In genomic region chr19:44757735-44758505, GRCh38 we compare ENCODE assay signal across 8 cellular contexts.
DNase-seq lines count a peak whose midpoint lies in the region; ATAC-seq and TF ChIP-seq lines count a peak whose summit lies in the region.

No MANE protein-coding gene starts in this region.

- H3K27ac ChIP-seq in iPS-18a (ENCODE audit: low read length), result no peak overlapping the region

- peak overlapping the region; percentile 72 for H3K9ac ChIP-seq in ES-I3 (ENCODE audit: low read depth, low read length)
- H3K9ac ChIP-seq in iPS-18a (ENCODE audit: low read length), result peak overlapping the region; percentile 14

- H3K36me3 ChIP-seq in ES-I3 (ENCODE audit: insufficient read depth, low read length) (no peaks in the 10 kb centered on the region), iPS-18a (ENCODE audit: control insufficient read depth, low read depth, low read length) (no peaks in the 10 kb centered on the region)

- H3K4me3 ChIP-seq in astrocyte of the spinal cord (ENCODE audit: low read depth, low read length), result peak overlapping the region; percentile 51
- H3K4me3 ChIP-seq in iPS-18a (ENCODE audit: low read length), result peak overlapping the region; percentile 62

- peak; percentile 21 for TF ChIP-seq CTCF in astrocyte of the spinal cord (IDR thresholded peaks at IDR 0.05; ENCODE audit: low read depth, low read length)

- H3K9me3 ChIP-seq in ES-I3 (ENCODE audit: control insufficient read depth, insufficient read depth, low read length), result no peaks in the 10 kb centered on the region
- no peaks in the 10 kb centered on the region for H3K9me3 ChIP-seq in iPS-18a (ENCODE audit: control insufficient read depth, low read depth, low read length)

- H3K4me1 ChIP-seq in ES-I3 (ENCODE audit: insufficient read depth, low read length) (peaks cover 9% of the 10 kb centered on the region), iPS-18a (ENCODE audit: control insufficient read depth, low read depth, low read length) (peaks cover 22% of the 10 kb centered on the region)

- H3K27me3 ChIP-seq in iPS-18a (ENCODE audit: control insufficient read depth, insufficient read depth, low read length), result peaks cover 55% of the 10 kb centered on the region

- in situ Hi-C loops in astrocyte of the spinal cord (cut with HindIII; ENCODE audit: low sequenced_read_pairs), result no loop called here

- no peak for ATAC-seq in GM21390 (IDR thresholded peaks at IDR 0.05; ENCODE audit: unreplicated experiment)

- peak; percentile 66 for DNase-seq in astrocyte of the spinal cord (ENCODE audit: low read depth, low spot score)
- DNase-seq in retina, result peak; percentile 83
- DNase-seq in putamen (ENCODE audit: low spot score), result no peak
- no peak for DNase-seq in NCI-H446 treated with DMSO at 0.1 percent for 48 hours (lab: John Stamatoyannopoulos, UW)
- DNase-seq in NCI-H345 treated with DMSO at 0.1 percent for 48 hours (lab: John Stamatoyannopoulos, UW; ENCODE audit: unreplicated experiment), result no peak

Comparison
In these comparisons a context has a peak if more than half of its experiments do, and no peak if none do; other contexts are left out.
1. DNase-seq: peak in astrocyte of the spinal cord (single experiment) and retina (single experiment); none in putamen (single experiment), NCI-H446 treated with DMSO at 0.1 percent for 48 hours (single experiment) and NCI-H345 treated with DMSO at 0.1 percent for 48 hours (single experiment).